In genomic region chr19:39997595-39998216, GRCh38 we compare ENCODE assay signal across 8 cellular contexts. TPM values are rescaled to one million over a fixed set of nuclear protein-coding genes. Genes with fewer than 3 reads are reported as not detected.
DNase-seq lines count a peak whose midpoint lies in the region; ATAC-seq and TF ChIP-seq lines count a peak whose summit lies in the region.

No MANE protein-coding gene starts in this region.

- no peaks in the 10 kb centered on the region for H3K36me3 ChIP-seq in kidney epithelial cell (ENCODE audit: control insufficient read depth, insufficient read depth, low read length)

- peak; percentile 19 to 30 for DNase-seq in stimulated activated CD4-positive, alpha-beta T cell treated with anti-CD3 and anti-CD28 coated beads, Interleukin-15, amount 100 ng/mL, for 48 hours (ENCODE audit: low read depth in 2 of 2)
- DNase-seq in stimulated activated CD4-positive, alpha-beta T cell treated with anti-CD3 and anti-CD28 coated beads, Interleukin-4, amount 100 ng/mL, for 1 hour = no peak
- DNase-seq in activated naive CD4-positive, alpha-beta T cell treated with anti-CD3 and anti-CD28 coated beads, Interleukin-2, amount 50 U/mL, for 72 hours (ENCODE audit: low spot score in 2 of 2) = peak in 1 of 2 donors; percentile 22
- DNase-seq in kidney epithelial cell (ENCODE audit: low read depth) (no peak), NCI-H226 (no peak), HT-29 (ENCODE audit: low spot score) (no peak), NCI-H187 (lab: John Stamatoyannopoulos, UW) (no peak)

- peak overlapping the region; percentile 97 to 98 for H3K27ac Mint-ChIP-seq in activated naive CD4-positive, alpha-beta T cell treated with anti-CD3 and anti-CD28 coated beads, Interleukin-2, amount 50 U/mL, for 72 hours

- ATAC-seq in activated naive CD4-positive, alpha-beta T cell treated with anti-CD3 and anti-CD28 coated beads, Interleukin-2, amount 50 U/mL, for 72 hours = peak; percentile 39 to 61

- no peak for TF ChIP-seq CTCF in kidney epithelial cell (IDR thresholded peaks at IDR 0.05; ENCODE audit: insufficient read depth, low read length, poor library complexity, severe bottlenecking)

- H3K27me3 ChIP-seq in kidney epithelial cell (ENCODE audit: control insufficient read depth, insufficient read depth, low read length) = no peaks in the 10 kb centered on the region

- H3K9me3 Mint-ChIP-seq in activated naive CD4-positive, alpha-beta T cell treated with anti-CD3 and anti-CD28 coated beads, Interleukin-2, amount 50 U/mL, for 72 hours = peaks cover 7 to 16% of the 10 kb centered on the region in 2 donors

- H3K4me3 ChIP-seq in kidney epithelial cell (ENCODE audit: low read depth, low read length) = peak overlapping the region; percentile 61

- H3K36me3 Mint-ChIP-seq in activated naive CD4-positive, alpha-beta T cell treated with anti-CD3 and anti-CD28 coated beads, Interleukin-2, amount 50 U/mL, for 72 hours = peaks cover 33 to 43% of the 10 kb centered on the region in 2 donors

- peak overlapping the region; percentile 66 for H3K27ac ChIP-seq in temporal lobe (ENCODE audit: low read depth, low read length)

RNA-seq across cellular contexts. Expression of gene ZNF546, which starts 0.8 kb away (rescaled TPM):
- total RNA-seq in activated naive CD4-positive, alpha-beta T cell treated with anti-CD3 and anti-CD28 coated beads, Interleukin-2, amount 50 U/mL, for 72 hours = 1 to 10 TPM; 3.1 to 4.7 TPM
- total RNA-seq in kidney epithelial cell (0.42 and 6.0 TPM in 2 replicates), temporal lobe (14.0 TPM)
- total RNA-seq in HT-29 (2014; rRNA removed; shearing (Covaris generic)) = not detected in 2 replicates

RNA-seq across cellular contexts. Expression of gene PSMC4, which starts 26.7 kb away (rescaled TPM):
- 100 to 1,000 TPM in 1 of 2 donors, 10 to 100 TPM in 1; 93.6 to 114 TPM for total RNA-seq in activated naive CD4-positive, alpha-beta T cell treated with anti-CD3 and anti-CD28 coated beads, Interleukin-2, amount 50 U/mL, for 72 hours
- total RNA-seq in kidney epithelial cell (105 and 149 TPM in 2 replicates), temporal lobe (52.6 TPM)
- total RNA-seq in HT-29 (2014; rRNA removed; shearing (Covaris generic)) = 284 and 351 TPM in 2 replicates

RNA-seq across cellular contexts. Expression of gene ZNF780B, which starts 58.3 kb away (rescaled TPM):
- total RNA-seq in activated naive CD4-positive, alpha-beta T cell treated with anti-CD3 and anti-CD28 coated beads, Interleukin-2, amount 50 U/mL, for 72 hours = 10 to 100 TPM in 1 of 2 donors, 1 to 10 TPM in 1; 5.4 to 21.5 TPM
- total RNA-seq in kidney epithelial cell = 4.1 and 12.4 TPM in 2 replicates
- total RNA-seq in temporal lobe = 34.9 TPM
- 10.2 and 11.5 TPM in 2 replicates for total RNA-seq in HT-29 (2014; rRNA removed; shearing (Covaris generic))

Comparison
In these comparisons a context has a peak if more than half of its experiments do, and no peak if none do; other contexts are left out.
1. DNase-seq: peak in stimulated activated CD4-positive, alpha-beta T cell treated with anti-CD3 and anti-CD28 coated beads, Interleukin-15, amount 100 ng/mL, for 48 hours (2 of 2); none in stimulated activated CD4-positive, alpha-beta T cell treated with anti-CD3 and anti-CD28 coated beads, Interleukin-4, amount 100 ng/mL, for 1 hour (single experiment), kidney epithelial cell (single experiment), NCI-H226 (single experiment), HT-29 (single experiment) and NCI-H187 (0 of 2).